In genomic region chr14:72010474-72010873, GRCh38 we compare ENCODE assay signal across 11 cellular contexts.
"Had no signal": no experiment of that assay in that cellular context is flagged by ENCODE, and none has a peak within 500 bp of the region (broad histone marks: within the 10 kb centered on the region; RNA-seq: fewer than 3 reads in every experiment).

No MANE protein-coding gene starts in this region.

- ATAC-seq: GM23338, HCT116 had no signal

- H3K9me3 ChIP-seq: HAP-1 had no signal

- DNase-seq: GM23248, GOT3, H7, H9, HCEC 1CT, HFFc6 had no signal

- FAIRE-seq: H1, H54 had no signal

- H3K4me1 Mint-ChIP-seq: GM23338 had no signal

- H3K4me1 ChIP-seq: HAP-1 had no signal

- H3K4me2 ChIP-seq: GM23338 had no signal

- H3K4me3 ChIP-seq: GM23248, GM23338, HAP-1 had no signal

- H3K36me3 ChIP-seq: HAP-1 had no signal

- H3K9ac ChIP-seq: GM23248 had no signal

- H2AFZ ChIP-seq: GM23248, GM23338 had no signal

- H3K27ac Mint-ChIP-seq: GM23338, H9, HFFc6 had no signal

- H3K4me3 Mint-ChIP-seq: GM23338, H9, HFFc6 had no signal

- H3K27ac ChIP-seq: GM23248 had no signal
